ENCODE assay signal across 8 cellular contexts in genomic region chr13:26254583-26255102, GRCh38. TPM values are rescaled to one million over a fixed set of nuclear protein-coding genes. Genes with fewer than 3 reads are reported as not detected.
A peak's percentile ranks its signal among the peaks of the same experiment; 100 is the strongest.
DNase-seq lines count a peak whose midpoint lies in the region; ATAC-seq and TF ChIP-seq lines count a peak whose summit lies in the region.

No MANE protein-coding gene starts in this region.

- no peaks in the 10 kb centered on the region for H3K9me3 Mint-ChIP-seq in activated naive CD4-positive, alpha-beta T cell treated with anti-CD3 and anti-CD28 coated beads, Interleukin-2, amount 50 U/mL, for 72 hours

- H3K79me1 ChIP-seq in trophoblast cell (ENCODE audit: low read length), result peaks cover 10% of the 10 kb centered on the region

- DNase-seq in COLO668 (lab: John Stamatoyannopoulos, UW; ENCODE audit: unreplicated experiment) (peak; percentile 92), RWPE2 (ENCODE audit: low spot score) (peak; percentile 53), cardiac muscle cell (ENCODE audit: low read depth in 1 of 2, low spot score in 1 of 2) (peak; percentile 38 to 69), trophoblast cell (peak; percentile 67 to 73)
- DNase-seq in activated naive CD4-positive, alpha-beta T cell treated with anti-CD3 and anti-CD28 coated beads, Interleukin-2, amount 50 U/mL, for 72 hours (ENCODE audit: low spot score in 2 of 2), result peak; percentile 50 to 67

- no CpG with 5 or more reads among the region's 35 CpGs for WGBS in trophoblast cell (ENCODE audit: extremely low coverage, insufficient coverage, insufficient read length)
- under 1% methylated on average over 35 of the region's 35 CpGs for WGBS in urinary bladder

- H3K27me3 ChIP-seq in RWPE2 (ENCODE audit: insufficient read depth, poor library complexity, severe bottlenecking) (no peaks in the 10 kb centered on the region), cardiac muscle cell (no peaks in the 10 kb centered on the region), trophoblast cell (ENCODE audit: insufficient read depth, low read length) (no peaks in the 10 kb centered on the region)

- H3K4me3 ChIP-seq in RWPE2 (ENCODE audit: severe bottlenecking), result peak overlapping the region; percentile 96
- peak overlapping the region; percentile 95 for H3K4me3 ChIP-seq in cardiac muscle cell
- peak overlapping the region; percentile 95 for H3K4me3 ChIP-seq in trophoblast cell (ENCODE audit: low read depth, low read length)
- H3K4me3 ChIP-seq in urinary bladder (ENCODE audit: low read depth, low read length), result peak overlapping the region; percentile 96

- no peak overlapping the region for H2BK12ac ChIP-seq in trophoblast cell (ENCODE audit: low read length)

- H3K4me2 ChIP-seq in trophoblast cell (ENCODE audit: low read length), result peak overlapping the region; percentile 85

- H3K9me3 ChIP-seq in RWPE2 (ENCODE audit: severe bottlenecking), result no peaks in the 10 kb centered on the region
- no peaks in the 10 kb centered on the region for H3K9me3 ChIP-seq in cardiac muscle cell (ENCODE audit: low read depth)
- no peaks in the 10 kb centered on the region for H3K9me3 ChIP-seq in trophoblast cell (ENCODE audit: insufficient read depth, low read depth, low read length)

- H3K27ac Mint-ChIP-seq in activated naive CD4-positive, alpha-beta T cell treated with anti-CD3 and anti-CD28 coated beads, Interleukin-2, amount 50 U/mL, for 72 hours, result peak overlapping the region; percentile 82 to 91

- no peak overlapping the region for H2BK5ac ChIP-seq in trophoblast cell (ENCODE audit: low read depth, low read length, poor library complexity)

- peak overlapping the region; percentile 99 for H2BK120ac ChIP-seq in trophoblast cell (ENCODE audit: insufficient read depth, low read length, poor library complexity)

- H4K8ac ChIP-seq in trophoblast cell (ENCODE audit: low read depth, low read length), result peak overlapping the region; percentile 11

- H4K12ac ChIP-seq in trophoblast cell (ENCODE audit: low read depth, low read length), result no peak overlapping the region

- peaks cover 0 to 11% of the 10 kb centered on the region in 2 donors for H3K36me3 Mint-ChIP-seq in activated naive CD4-positive, alpha-beta T cell treated with anti-CD3 and anti-CD28 coated beads, Interleukin-2, amount 50 U/mL, for 72 hours

- H3K9ac ChIP-seq in trophoblast cell (ENCODE audit: low read length), result peak overlapping the region; percentile 87

- no peak for TF ChIP-seq CTCF in RWPE2 (IDR thresholded peaks at IDR 0.05; ENCODE audit: poor library complexity, severe bottlenecking)
- no peak for TF ChIP-seq CTCF in cardiac muscle cell (IDR thresholded peaks at IDR 0.05; ENCODE audit: low read depth, low read length)

- H3K27ac ChIP-seq in RWPE2 (ENCODE audit: poor library complexity, severe bottlenecking) (peak overlapping the region; percentile 49), cardiac muscle cell (peak overlapping the region; percentile 99), trophoblast cell (ENCODE audit: low read depth, low read length) (peak overlapping the region; percentile 94), urinary bladder (ENCODE audit: low read depth) (peak overlapping the region; percentile 97)

- H2AFZ ChIP-seq in trophoblast cell (ENCODE audit: insufficient read depth, low read length, poor library complexity), result peak overlapping the region; percentile 23

- no peak overlapping the region for H3K18ac ChIP-seq in trophoblast cell (ENCODE audit: low read length)

- H3K4me1 ChIP-seq in RWPE2 (ENCODE audit: insufficient read depth, poor library complexity, severe bottlenecking), result peaks cover 13% of the 10 kb centered on the region
- H3K4me1 ChIP-seq in cardiac muscle cell (ENCODE audit: low read depth), result peaks cover 18% of the 10 kb centered on the region
- no peaks in the 10 kb centered on the region for H3K4me1 ChIP-seq in trophoblast cell (ENCODE audit: control insufficient read depth in 1 of 2, insufficient read depth in 2 of 2, low read length in 2 of 2)
- no peaks in the 10 kb centered on the region for H3K4me1 ChIP-seq in urinary bladder (ENCODE audit: insufficient read depth)

- H2AK5ac ChIP-seq in trophoblast cell (ENCODE audit: low read length), result no peak overlapping the region

- H3K4ac ChIP-seq in trophoblast cell (ENCODE audit: low read depth, low read length), result peak overlapping the region; percentile 70

- H3K23ac ChIP-seq in trophoblast cell (ENCODE audit: low read length), result no peak overlapping the region

- peak overlapping the region; percentile 5 for H3K14ac ChIP-seq in trophoblast cell (ENCODE audit: low read length)

- ATAC-seq in GM19455 (IDR thresholded peaks at IDR 0.05; ENCODE audit: unreplicated experiment), result peak; percentile 35
- ATAC-seq in HG03521 (IDR thresholded peaks at IDR 0.05; ENCODE audit: unreplicated experiment), result peak; percentile 21
- ATAC-seq in RWPE2 (ENCODE audit: low read depth), result peak; percentile 65
- peak; percentile 21 to 50 for ATAC-seq in activated naive CD4-positive, alpha-beta T cell treated with anti-CD3 and anti-CD28 coated beads, Interleukin-2, amount 50 U/mL, for 72 hours

- peaks cover 7% of the 10 kb centered on the region for H3K79me2 ChIP-seq in trophoblast cell (ENCODE audit: control insufficient read depth, insufficient read depth, low read length, poor library complexity)

- H4K91ac ChIP-seq in trophoblast cell (ENCODE audit: low read depth, low read length), result no peak overlapping the region

- no peaks in the 10 kb centered on the region for H3K36me3 ChIP-seq in RWPE2 (ENCODE audit: low read depth)
- H3K36me3 ChIP-seq in cardiac muscle cell, result no peaks in the 10 kb centered on the region
- no peaks in the 10 kb centered on the region for H3K36me3 ChIP-seq in trophoblast cell (ENCODE audit: control insufficient read depth in 1 of 2, insufficient read depth in 2 of 2, low read length in 2 of 2)
- no peaks in the 10 kb centered on the region for H3K36me3 ChIP-seq in urinary bladder (ENCODE audit: insufficient read depth)

RNA-seq across cellular contexts. Expression of gene CDK8, which starts 0.7 kb away (rescaled TPM):
- 10 to 100 TPM; 16.5 to 16.9 TPM for total RNA-seq in activated naive CD4-positive, alpha-beta T cell treated with anti-CD3 and anti-CD28 coated beads, Interleukin-2, amount 50 U/mL, for 72 hours
- total RNA-seq in cardiac muscle cell (24.2 and 26.7 TPM in 2 replicates), urinary bladder (34.0 TPM)
- polyA plus RNA-seq in cardiac muscle cell (19.8 and 24.1 TPM in 2 replicates), urinary bladder (15.5 TPM)
- 48.3 and 49.5 TPM in 2 replicates for polyA plus RNA-seq in trophoblast cell (2013)

RNA-seq across cellular contexts. Expression of gene RNF6, which starts 32.5 kb away (rescaled TPM):
- 10 to 100 TPM; 32.7 to 35.1 TPM for total RNA-seq in activated naive CD4-positive, alpha-beta T cell treated with anti-CD3 and anti-CD28 coated beads, Interleukin-2, amount 50 U/mL, for 72 hours
- total RNA-seq in cardiac muscle cell (17.0 and 19.4 TPM in 2 replicates), urinary bladder (32.4 TPM)
- polyA plus RNA-seq in cardiac muscle cell (23.7 and 25.0 TPM in 2 replicates), urinary bladder (19.5 TPM)
- 45.8 and 47.5 TPM in 2 replicates for polyA plus RNA-seq in trophoblast cell (2013)

Comparison
In these comparisons a context has a peak if more than half of its experiments do, and no peak if none do; other contexts are left out.
1. Peak in every context shown above with its lines: DNase-seq, ATAC-seq, H3K4me3 ChIP-seq and H3K27ac ChIP-seq.
2. H3K27ac ChIP-seq: peak in every context shown above with its lines; median percentile 99 in cardiac muscle cell; 97 in urinary bladder; 94 in trophoblast cell; 49 in RWPE2.